Comparison of ENCODE assay signal across 1 cellular context in the genomic region with DNA sequence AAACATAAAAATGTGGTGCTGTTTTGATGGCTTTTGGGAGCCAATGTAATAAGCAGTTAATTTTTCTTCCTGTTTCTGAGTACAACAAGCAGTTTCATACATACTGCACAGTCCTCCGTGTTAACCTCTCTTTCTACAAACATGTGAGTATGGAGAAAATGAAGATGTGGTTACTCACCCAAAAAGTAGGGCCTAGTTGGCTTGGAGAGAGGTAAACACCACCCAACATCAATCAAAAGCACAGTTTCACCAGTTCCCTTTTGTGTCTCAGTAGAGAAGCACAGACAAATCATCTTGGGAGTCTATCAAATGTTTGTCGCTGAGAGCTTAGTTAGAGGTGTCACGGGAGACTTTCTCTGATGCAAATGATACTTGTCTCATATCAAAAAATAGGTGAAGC.
TF ChIP-seq lines count a peak whose summit lies in the region.

No MANE protein-coding gene starts in this region.

TF ChIP-seq in GM12878, 131 proteins besides CTCF, POLR2A, EP300 and RAD21 (continued from another document and continues in another):
- peak; percentile 77 to 91 for TF ChIP-seq IKZF2 (IDR thresholded peaks at IDR 0.05)
- TF ChIP-seq SKIL (IDR thresholded peaks at IDR 0.05; ENCODE audit: low read depth, poor library complexity, severe bottlenecking): peak; percentile 53
- peak; percentile 80 for TF ChIP-seq IKZF1 (conservative IDR thresholded peaks at IDR 0.05)
- 0 out of 2 replicates have a peak, but pooled peaks have one; percentile 39 for TF ChIP-seq TCF12 (IDR thresholded peaks at IDR 0.05; ENCODE audit: low read depth, low read length)
- TF ChIP-seq CBFB (IDR thresholded peaks at IDR 0.05; ENCODE audit: low read depth): no peak
- peak; percentile 29; the same call in 1 of the 2 replicates for TF ChIP-seq NR2F1 (conservative IDR thresholded peaks at IDR 0.05)
- no peak for TF ChIP-seq NR2C2 (IDR thresholded peaks at IDR 0.05; ENCODE audit: borderline replicate concordance, control insufficient read depth, insufficient read length, low read depth)
- TF ChIP-seq MXI1 (IDR thresholded peaks at IDR 0.05; ENCODE audit: low read depth, low read length): peak; percentile 67; the same call in 1 of the 2 replicates
- TF ChIP-seq, protein P1, sequence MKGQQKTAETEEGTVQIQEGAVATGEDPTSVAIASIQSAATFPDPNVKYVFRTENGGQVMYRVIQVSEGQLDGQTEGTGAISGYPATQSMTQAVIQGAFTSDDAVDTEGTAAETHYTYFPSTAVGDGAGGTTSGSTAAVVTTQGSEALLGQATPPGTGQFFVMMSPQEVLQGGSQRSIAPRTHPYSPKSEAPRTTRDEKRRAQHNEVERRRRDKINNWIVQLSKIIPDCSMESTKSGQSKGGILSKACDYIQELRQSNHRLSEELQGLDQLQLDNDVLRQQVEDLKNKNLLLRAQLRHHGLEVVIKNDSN (IDR thresholded peaks at IDR 0.05; ENCODE audit: borderline replicate concordance, extremely low read length, insufficient read depth, low read depth, low read length): no peak
- TF ChIP-seq, protein P2, sequence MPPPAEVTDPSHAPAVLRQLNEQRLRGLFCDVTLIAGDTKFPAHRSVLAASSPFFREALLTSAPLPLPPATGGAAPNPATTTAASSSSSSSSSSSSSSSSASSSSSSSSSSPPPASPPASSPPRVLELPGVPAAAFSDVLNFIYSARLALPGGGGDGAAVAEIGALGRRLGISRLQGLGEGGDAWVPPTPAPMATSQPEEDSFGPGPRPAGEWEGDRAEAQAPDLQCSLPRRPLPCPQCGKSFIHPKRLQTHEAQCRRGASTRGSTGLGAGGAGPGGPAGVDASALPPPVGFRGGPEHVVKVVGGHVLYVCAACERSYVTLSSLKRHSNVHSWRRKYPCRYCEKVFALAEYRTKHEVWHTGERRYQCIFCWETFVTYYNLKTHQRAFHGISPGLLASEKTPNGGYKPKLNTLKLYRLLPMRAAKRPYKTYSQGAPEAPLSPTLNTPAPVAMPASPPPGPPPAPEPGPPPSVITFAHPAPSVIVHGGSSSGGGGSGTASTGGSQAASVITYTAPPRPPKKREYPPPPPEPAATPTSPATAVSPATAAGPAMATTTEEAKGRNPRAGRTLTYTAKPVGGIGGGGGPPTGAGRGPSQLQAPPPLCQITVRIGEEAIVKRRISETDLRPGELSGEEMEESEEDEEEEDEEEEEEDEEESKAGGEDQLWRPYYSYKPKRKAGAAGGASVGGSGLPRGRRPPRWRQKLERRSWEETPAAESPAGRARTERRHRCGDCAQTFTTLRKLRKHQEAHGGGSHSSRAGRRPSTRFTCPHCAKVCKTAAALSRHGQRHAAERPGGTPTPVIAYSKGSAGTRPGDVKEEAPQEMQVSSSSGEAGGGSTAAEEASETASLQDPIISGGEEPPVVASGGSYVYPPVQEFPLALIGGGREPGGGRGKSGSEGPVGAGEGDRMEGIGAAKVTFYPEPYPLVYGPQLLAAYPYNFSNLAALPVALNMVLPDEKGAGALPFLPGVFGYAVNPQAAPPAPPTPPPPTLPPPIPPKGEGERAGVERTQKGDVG (CRISPR knock-in tag; IDR thresholded peaks at IDR 0.05): no peak
- peak; percentile 88 for TF ChIP-seq MTA2 (IDR thresholded peaks at IDR 0.05; ENCODE audit: low read depth)
- TF ChIP-seq ATF2 (IDR thresholded peaks at IDR 0.05; ENCODE audit: low read length): no peak
- no peak for TF ChIP-seq ZBED1 (IDR thresholded peaks at IDR 0.05; ENCODE audit: borderline replicate concordance)
- TF ChIP-seq MYC (IDR thresholded peaks at IDR 0.05; ENCODE audit: insufficient read depth, insufficient read length, insufficient replicate concordance, low read length, severe bottlenecking): no peak
- TF ChIP-seq FOS (IDR thresholded peaks at IDR 0.05; ENCODE audit: borderline replicate concordance, extremely low read depth, insufficient read length): no peak
- no peak for TF ChIP-seq RCOR1 (conservative IDR thresholded peaks at IDR 0.05; ENCODE audit: low read depth, low read length)
- TF ChIP-seq ZSCAN29 (IDR thresholded peaks at IDR 0.05): no peak
- TF ChIP-seq EGR1 (IDR thresholded peaks at IDR 0.05; ENCODE audit: borderline replicate concordance in 1 of 2, low read depth in 2 of 2, low read length in 2 of 2): no peak
- TF ChIP-seq, protein P3, sequence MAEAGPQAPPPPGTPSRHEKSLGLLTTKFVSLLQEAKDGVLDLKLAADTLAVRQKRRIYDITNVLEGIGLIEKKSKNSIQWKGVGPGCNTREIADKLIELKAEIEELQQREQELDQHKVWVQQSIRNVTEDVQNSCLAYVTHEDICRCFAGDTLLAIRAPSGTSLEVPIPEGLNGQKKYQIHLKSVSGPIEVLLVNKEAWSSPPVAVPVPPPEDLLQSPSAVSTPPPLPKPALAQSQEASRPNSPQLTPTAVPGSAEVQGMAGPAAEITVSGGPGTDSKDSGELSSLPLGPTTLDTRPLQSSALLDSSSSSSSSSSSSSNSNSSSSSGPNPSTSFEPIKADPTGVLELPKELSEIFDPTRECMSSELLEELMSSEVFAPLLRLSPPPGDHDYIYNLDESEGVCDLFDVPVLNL (IDR thresholded peaks at IDR 0.05; ENCODE audit: low read depth, low read length): no peak
- TF ChIP-seq CHD2 (IDR thresholded peaks at IDR 0.05; ENCODE audit: borderline replicate concordance, low read depth, low read length): peak; percentile 34; the same call in 1 of the 2 replicates
- TF ChIP-seq KDM1A (IDR thresholded peaks at IDR 0.05; ENCODE audit: borderline replicate concordance): no peak
- peak; percentile 78 for TF ChIP-seq MEF2B (IDR thresholded peaks at IDR 0.05; ENCODE audit: partially characterized antibody, poor library complexity, severe bottlenecking)
- TF ChIP-seq SMAD1 (IDR thresholded peaks at IDR 0.05; ENCODE audit: low read depth, partially characterized antibody): peak; percentile 83
- no peak for TF ChIP-seq PAX5 (IDR thresholded peaks at IDR 0.05; ENCODE audit: borderline replicate concordance, low read depth, low read length)
- TF ChIP-seq BCL11A (IDR thresholded peaks at IDR 0.05; ENCODE audit: low read depth, low read length): peak; percentile 49; the same call in 1 of the 2 replicates
- peak; percentile 24; the same call in 1 of the 2 replicates for TF ChIP-seq IRF4 (IDR thresholded peaks at IDR 0.05; ENCODE audit: low read depth, low read length)
- no peak for TF ChIP-seq CUX1 (IDR thresholded peaks at IDR 0.05; ENCODE audit: insufficient replicate concordance, low read depth, low read length)
- TF ChIP-seq MAX (IDR thresholded peaks at IDR 0.05; ENCODE audit: low read depth, low read length): no peak
- no peak for TF ChIP-seq SP1 (IDR thresholded peaks at IDR 0.05; ENCODE audit: low read depth, low read length)
- TF ChIP-seq JUNB (IDR thresholded peaks at IDR 0.05): no peak
- TF ChIP-seq MTA3 (IDR thresholded peaks at IDR 0.05; ENCODE audit: borderline replicate concordance, low read length): no peak
- no peak for TF ChIP-seq NFXL1 (IDR thresholded peaks at IDR 0.05; ENCODE audit: borderline replicate concordance)
- TF ChIP-seq ATF7 (IDR thresholded peaks at IDR 0.05; ENCODE audit: low read depth): peak; percentile 80
- peak; percentile 75; the same call in 1 of the 2 replicates for TF ChIP-seq ZNF24 (IDR thresholded peaks at IDR 0.05)
- TF ChIP-seq TCF3 (IDR thresholded peaks at IDR 0.05; ENCODE audit: borderline replicate concordance, insufficient read depth, low read depth, low read length): no peak
- TF ChIP-seq CEBPB (IDR thresholded peaks at IDR 0.05; ENCODE audit: borderline replicate concordance in 1 of 2, low read depth in 2 of 2, low read length in 2 of 2): no peak
- TF ChIP-seq SPI1 (IDR thresholded peaks at IDR 0.05; ENCODE audit: borderline replicate concordance, insufficient read depth, low read depth, low read length): peak; percentile 84; the same call in 1 of the 2 replicates
- TF ChIP-seq ZNF687 (IDR thresholded peaks at IDR 0.05): peak; percentile 81
- TF ChIP-seq RB1 (IDR thresholded peaks at IDR 0.05; ENCODE audit: borderline replicate concordance): no peak
- TF ChIP-seq SUPT20H (IDR thresholded peaks at IDR 0.05; ENCODE audit: borderline replicate concordance, control insufficient read depth, low read depth, low read length): no peak
- TF ChIP-seq CBX3 (IDR thresholded peaks at IDR 0.05; ENCODE audit: borderline replicate concordance, low read depth): no peak
- peak; percentile 68 for TF ChIP-seq RUNX3 (IDR thresholded peaks at IDR 0.05; ENCODE audit: low read length)
- TF ChIP-seq YBX1 (IDR thresholded peaks at IDR 0.05): no peak
